ENCODE assay signal across 24 cellular contexts in genomic region chr18:55396267-55396905, GRCh38.
DNase-seq lines count a peak whose midpoint lies in the region; ATAC-seq, FAIRE-seq and TF ChIP-seq lines count a peak whose summit lies in the region.
"Had no signal": no experiment of that assay in that cellular context is flagged by ENCODE, and none has a peak within 500 bp of the region (broad histone marks: within the 10 kb centered on the region; RNA-seq: fewer than 3 reads in every experiment).

No MANE protein-coding gene starts in this region.

- H3K36me3 ChIP-seq in Panc1 (ENCODE audit: control insufficient read depth, insufficient read depth, low read length) (no peaks in the 10 kb centered on the region), muscle layer of duodenum (ENCODE audit: control insufficient read depth in 1 of 2, insufficient read depth in 2 of 2, low read length in 2 of 2) (no peaks in the 10 kb centered on the region), urinary bladder (ENCODE audit: insufficient read depth) (no peaks in the 10 kb centered on the region)
- H3K36me3 ChIP-seq: thoracic aorta had no signal

- DNase-seq in Panc1 (ENCODE audit: low read depth, low spot score) (no peak), frontal cortex (ENCODE audit: low spot score in 2 of 2) (no peak), AG20443 (ENCODE audit: low spot score) (no peak), kidney glomerular epithelial cell (lab: John Stamatoyannopoulos, UW) (no peak)
- DNase-seq: activated CD4-positive, alpha-beta T cell treated with anti-CD3 and anti-CD28 coated beads, Interleukin-2, amount 50 U/mL, for 48 hours; activated naive CD4-positive, alpha-beta T cell; activated T-cell treated with anti-CD3 and anti-CD28 coated beads, Interleukin-2, amount 50 U/mL, for 72 hours; body of pancreas; Calu3; DMS79 treated with DMSO at 0.1 percent for 48 hours; GF-D8; naive thymus-derived CD8-positive, alpha-beta T cell; NCI-H2029; NCI-H524 treated with DMSO at 0.1 percent for 48 hours; OCI-M1; psoas muscle; SK-N-SH; stimulated activated naive CD4-positive, alpha-beta T cell had no signal

- no peaks in the 10 kb centered on the region for H3K9me3 ChIP-seq in Panc1 (ENCODE audit: control insufficient read depth, insufficient read depth, low read depth, low read length)
- no peaks in the 10 kb centered on the region for H3K9me3 ChIP-seq in muscle layer of duodenum (ENCODE audit: control insufficient read depth in 1 of 2, low read length in 2 of 2)
- H3K9me3 ChIP-seq: body of pancreas, psoas muscle, SK-N-SH, thoracic aorta had no signal

- no peak for FAIRE-seq in frontal cortex (lab: Jason Lieb, UNC)
- FAIRE-seq: TTC549 had no signal

- intact Hi-C loops in Panc1 (cut with micrococcal nuclease; ENCODE audit: unreplicated experiment) = no loop called here

- no peak for TF ChIP-seq CTCF in Panc1 (IDR thresholded peaks at IDR 0.05)

- H3K4me3 ChIP-seq in Panc1 (ENCODE audit: low read depth in 2 of 2, low read length in 2 of 2) = no peak overlapping the region
- H3K4me3 ChIP-seq in muscle layer of duodenum (ENCODE audit: low read depth in 1 of 2, low read length in 2 of 2) = no peak overlapping the region
- H3K4me3 ChIP-seq in urinary bladder (ENCODE audit: low read depth, low read length) = no peak overlapping the region
- H3K4me3 ChIP-seq: body of pancreas, psoas muscle, thoracic aorta had no signal

- peak overlapping the region; percentile 7; the same call in 1 of the 2 replicates for H3K27ac ChIP-seq in Panc1 (ENCODE audit: low read length)
- peak overlapping the region; percentile 75 for H3K27ac ChIP-seq in cingulate gyrus (ENCODE audit: low read depth, low read length)
- H3K27ac ChIP-seq in muscle layer of duodenum (ENCODE audit: low read length) = peak overlapping the region; percentile 11
- peak overlapping the region; percentile 30 for H3K27ac ChIP-seq in urinary bladder (ENCODE audit: low read depth)
- H3K27ac ChIP-seq: body of pancreas, psoas muscle, thoracic aorta had no signal

- no TSS peak for BruUV-seq in Panc1 (replicated peaks; lab: Mats Ljungman, UMichigan)

- POLR2A ChIA-PET in Panc1 (lab: Charles Lee) = no interaction called here

- ATAC-seq in Panc1 = no peak
- ATAC-seq: activated T-cell treated with anti-CD3 and anti-CD28 coated beads, Interleukin-2, amount 50 U/mL, for 72 hours; body of pancreas; HCT116; naive thymus-derived CD8-positive, alpha-beta T cell; psoas muscle had no signal

- WGBS in urinary bladder = 68% methylated on average over 3 of the region's 3 CpGs

- in situ Hi-C loops in Panc1 (cut with HindIII; ENCODE audit: low pct_unique_long_range_greater_than_20kb, low sequenced_read_pairs) = no loop called here

- H3K27me3 ChIP-seq in Panc1 (ENCODE audit: control insufficient read depth, insufficient read depth, low read length) (no peaks in the 10 kb centered on the region), muscle layer of duodenum (ENCODE audit: low read depth, low read length) (no peaks in the 10 kb centered on the region)
- H3K27me3 ChIP-seq: body of pancreas had no signal

- H3K4me1 ChIP-seq in Panc1 (ENCODE audit: control insufficient read depth, insufficient read depth, low read length) = peaks cover 5% of the 10 kb centered on the region
- no peaks in the 10 kb centered on the region for H3K4me1 ChIP-seq in muscle layer of duodenum (ENCODE audit: control insufficient read depth in 1 of 2, insufficient read depth in 2 of 2, low read length in 2 of 2)
- H3K4me1 ChIP-seq in urinary bladder (ENCODE audit: insufficient read depth) = peaks cover 2% of the 10 kb centered on the region
- H3K4me1 ChIP-seq: body of pancreas had no signal

- CTCF ChIA-PET in Panc1 (lab: Charles Lee) = no interaction called here

Comparison
In these comparisons a context has a peak if more than half of its experiments do, and no peak if none do; other contexts are left out.
1. H3K27ac ChIP-seq: peak in every context shown above with its lines; median percentile 75 in cingulate gyrus; 30 in urinary bladder; 11 in muscle layer of duodenum; 7 in Panc1.